18 cellular contexts compared by ENCODE assay signal in genomic region chr13:108877300-108877699, GRCh38.
A peak's percentile ranks its signal among the peaks of the same experiment; 100 is the strongest.
DNase-seq lines count a peak whose midpoint lies in the region; ATAC-seq and TF ChIP-seq lines count a peak whose summit lies in the region.
"Had no signal": no experiment of that assay in that cellular context is flagged by ENCODE, and none has a peak within 500 bp of the region (broad histone marks: within the 10 kb centered on the region; RNA-seq: fewer than 3 reads in every experiment).

No MANE protein-coding gene starts in this region.

- in situ Hi-C loops in HAP-1 (cut with MboI; ENCODE audit: low sequenced_read_pairs) = loop anchor here (25.0 kb wide), 1 partner anchor 540 kb away; no protein-coding TSS in a partner anchor

- TF ChIP-seq CTCF in foreskin fibroblast (IDR thresholded peaks at IDR 0.05; ENCODE audit: low read depth, low read length) (no peak), prostate gland (IDR thresholded peaks at IDR 0.05) (no peak)

- DNase-seq in Right ventricle myocardium superior (no peak), cardiac septum (ENCODE audit: low spot score) (no peak), amniotic epithelial cell (ENCODE audit: low read depth) (peak; percentile 13), foreskin fibroblast (peak; percentile 34 to 70), NOMO-1 treated with dmso at 0.1 percent for 144 hours (lab: John Stamatoyannopoulos, UW; ENCODE audit: unreplicated experiment) (no peak), HAP-1 (ENCODE audit: low spot score in 2 of 2) (no peak), prostate gland (ENCODE audit: low spot score) (no peak), COR-L47 (lab: John Stamatoyannopoulos, UW) (no peak)
- DNase-seq: activated CD4-positive, alpha-beta T cell treated with anti-CD3 and anti-CD28 coated beads, Interleukin-2, amount 10 ng/mL, durations not matched to agents 7 days and 5 days; activated naive CD4-positive, alpha-beta T cell treated with Interleukin-2 at 50 U/mL for 16 hours; activated T-cell treated with anti-CD3 and anti-CD28 coated beads for 4 hours; DMS 273 treated with DMSO at 0.1 percent for 48 hours; NCI-H1417 treated with DMSO at 0.1 percent for 48 hours; NCI-H2171 treated with DMSO at 0.1 percent for 48 hours; nephron progenitor cell; SW 1271; thyroid gland had no signal

- whole genome bisulfite sequencing in prostate gland = 86% methylated on average over 2 of the region's 2 CpGs

- H3K9me3 ChIP-seq in HAP-1 (no peaks in the 10 kb centered on the region; the same call in 1 of the 2 replicates), prostate gland (no peaks in the 10 kb centered on the region)
- H3K9me3 ChIP-seq: thyroid gland had no signal

- no peaks in the 10 kb centered on the region for H3K36me3 ChIP-seq in HAP-1 (replicated peaks)
- no peaks in the 10 kb centered on the region for H3K36me3 ChIP-seq in prostate gland
- H3K36me3 ChIP-seq: ascending aorta, thyroid gland had no signal

- H3K27me3 ChIP-seq in HAP-1 (ENCODE audit: low read depth) = no peaks in the 10 kb centered on the region
- H3K27me3 ChIP-seq in prostate gland (replicated peaks; ENCODE audit: insufficient read depth) = no peaks in the 10 kb centered on the region
- H3K27me3 ChIP-seq: ascending aorta, thyroid gland had no signal

- H3K4me1 ChIP-seq in HAP-1 = no peaks in the 10 kb centered on the region
- no peaks in the 10 kb centered on the region for H3K4me1 ChIP-seq in prostate gland (replicated peaks)
- H3K4me1 ChIP-seq: ascending aorta, thyroid gland had no signal

- intact Hi-C loops in Right ventricle myocardium superior (cut with DNase I) (no loop called here), cardiac septum (cut with DNase I) (no loop called here), prostate gland (cut with DNase I) (no loop called here)

- no peak overlapping the region for H3K4me3 ChIP-seq in foreskin fibroblast (ENCODE audit: low read depth in 1 of 2, low read length in 2 of 2)
- H3K4me3 ChIP-seq in HAP-1 = no peak overlapping the region
- no peak overlapping the region for H3K4me3 ChIP-seq in prostate gland
- H3K4me3 ChIP-seq: ascending aorta, thyroid gland had no signal

- H3K27ac ChIP-seq in prostate gland = no peak overlapping the region
- H3K27ac ChIP-seq: ascending aorta, thyroid gland had no signal

- ATAC-seq in Right ventricle myocardium superior (ENCODE audit: poor library complexity) = peak; percentile 85

- TF ChIP-seq POLR2A in prostate gland (IDR thresholded peaks at IDR 0.05) = no peak

Comparison
In these comparisons a context has a peak if more than half of its experiments do, and no peak if none do; other contexts are left out.
1. DNase-seq: peak in amniotic epithelial cell (single experiment) and foreskin fibroblast (2 of 2); none in Right ventricle myocardium superior (single experiment), cardiac septum (single experiment), NOMO-1 treated with dmso at 0.1 percent for 144 hours (single experiment), HAP-1 (0 of 2), prostate gland (single experiment) and COR-L47 (single experiment).